8 cellular contexts compared by ENCODE assay signal in genomic region chr5:134527156-134527960, GRCh38. TPM values are rescaled to one million over a fixed set of nuclear protein-coding genes. Genes with fewer than 3 reads are reported as not detected.
DNase-seq lines count a peak whose midpoint lies in the region; ATAC-seq and TF ChIP-seq lines count a peak whose summit lies in the region.

No MANE protein-coding gene starts in this region.

- peaks cover 2% of the 10 kb centered on the region for H3K36me3 Mint-ChIP-seq in T-helper 17 cell (ENCODE audit: low read depth)

- H3K27me3 Mint-ChIP-seq in T-helper 17 cell, result no peaks in the 10 kb centered on the region

- H3K4me3 ChIP-seq in GM12865 (ENCODE audit: low read depth, low read length) (peak overlapping the region; percentile 95), right cardiac atrium (ENCODE audit: low read length) (peak overlapping the region; percentile 95), rectal smooth muscle tissue (ENCODE audit: low read length) (peak overlapping the region; percentile 78), vagina (peak overlapping the region; percentile 77 to 82)

- peak; percentile 89 for DNase-seq in GM12865 (ENCODE audit: low read depth)
- DNase-seq in NCI-H1105 (lab: John Stamatoyannopoulos, UW), result peak; percentile 45
- peak; percentile 62 to 71 (median 65) for DNase-seq in T-helper 17 cell
- DNase-seq in anterior cingulate cortex (lab: John Stamatoyannopoulos, UW), result peak in 57 of 58 donors; percentile 27 to 94 (median 81)
- DNase-seq in right cardiac atrium, result peak; percentile 92 to 96 (median 96)
- DNase-seq in vagina (ENCODE audit: extremely low spot score in 2 of 2), result peak in 1 of 2 donors; percentile 97

- H3K27ac ChIP-seq in right cardiac atrium (ENCODE audit: low read length) (peak overlapping the region; percentile 94), rectal smooth muscle tissue (ENCODE audit: low read depth, low read length) (peak overlapping the region; percentile 98), vagina (peak overlapping the region; percentile 96)

- TF ChIP-seq CTCF in GM12865 (IDR thresholded peaks at IDR 0.05; ENCODE audit: insufficient read depth, low read depth, low read length, missing control alignments) (peak; percentile 80), vagina (IDR thresholded peaks at IDR 0.05) (peak; percentile 68 to 81 (median 77))

- intact Hi-C loops in right cardiac atrium (cut with DNase I) (loop anchor here in 3 of 4 donors (5.0 to 10.0 kb wide), 4 partner anchors 50 to 115 kb away; partner anchors contain the start of gene CDKN2AIPNL (in 2 of the 3)), vagina (cut with DNase I) (loop anchor here (2.0 to 5.0 kb wide), 2 partner anchors 50 to 117 kb away; partner anchors contain the start of gene CDKN2AIPNL)

- peak overlapping the region; percentile 38 for H3K9ac ChIP-seq in rectal smooth muscle tissue (ENCODE audit: low read length)

- peak overlapping the region; percentile 75 for H3K27ac Mint-ChIP-seq in T-helper 17 cell

- H3K9me3 ChIP-seq in T-helper 17 cell (ENCODE audit: control insufficient read depth, low read length, poor library complexity, severe bottlenecking), result no peaks in the 10 kb centered on the region
- H3K9me3 ChIP-seq in right cardiac atrium (ENCODE audit: control insufficient read depth, low read length), result no peaks in the 10 kb centered on the region
- no peaks in the 10 kb centered on the region for H3K9me3 ChIP-seq in vagina

- peaks cover 44% of the 10 kb centered on the region for H3K4me1 Mint-ChIP-seq in T-helper 17 cell

- peak overlapping the region; percentile 99 for H3K4me3 Mint-ChIP-seq in T-helper 17 cell

- H3K4me1 ChIP-seq in right cardiac atrium (ENCODE audit: control insufficient read depth, insufficient read depth, low read length), result peaks cover 26% of the 10 kb centered on the region
- H3K4me1 ChIP-seq in rectal smooth muscle tissue (ENCODE audit: control insufficient read depth, insufficient read depth, low read length), result peaks cover 6% of the 10 kb centered on the region
- H3K4me1 ChIP-seq in vagina, result peaks cover 59% of the 10 kb centered on the region

- peak in 1 of 2 donors; percentile 65 for TF ChIP-seq POLR2A in vagina (IDR thresholded peaks at IDR 0.05)

- H3K36me3 ChIP-seq in rectal smooth muscle tissue (ENCODE audit: control insufficient read depth, insufficient read depth, low read length) (no peaks in the 10 kb centered on the region), vagina (no peaks in the 10 kb centered on the region)

- H3K27me3 ChIP-seq in right cardiac atrium (ENCODE audit: control insufficient read depth, insufficient read depth), result no peaks in the 10 kb centered on the region
- no peaks in the 10 kb centered on the region for H3K27me3 ChIP-seq in rectal smooth muscle tissue (ENCODE audit: control insufficient read depth, insufficient read depth, low read length)
- H3K27me3 ChIP-seq in vagina, result no peaks in the 10 kb centered on the region

- peak; percentile 39 for ATAC-seq in HG02588 (IDR thresholded peaks at IDR 0.05; ENCODE audit: unreplicated experiment)
- peak; percentile 38 for ATAC-seq in T-helper 17 cell
- peak; percentile 66 to 72 for ATAC-seq in right cardiac atrium

- 1% methylated on average over 57 of the region's 57 CpGs for WGBS in right cardiac atrium

RNA-seq across cellular contexts. Expression of gene JADE2, which starts 1.9 kb away (rescaled TPM):
- 100 to 1,000 TPM; 129 to 138 TPM for total RNA-seq in T-helper 17 cell
- 10 to 100 TPM; 45.5 to 51.6 (median 48.3) TPM for total RNA-seq in right cardiac atrium
- polyA plus RNA-seq in right cardiac atrium, result 18.6 TPM
- 35.4 TPM for total RNA-seq in vagina
